ENCODE assay signal across 23 cellular contexts in genomic region chr12:41963398-41963797, GRCh38.
"Had no signal": no experiment of that assay in that cellular context is flagged by ENCODE, and none has a peak within 500 bp of the region (broad histone marks: within the 10 kb centered on the region; RNA-seq: fewer than 3 reads in every experiment).

No MANE protein-coding gene starts in this region.

- H3K9me3 ChIP-seq: colonic mucosa, esophagus muscularis mucosa, esophagus squamous epithelium, gastrocnemius medialis, gastroesophageal sphincter, heart left ventricle, heart right ventricle had no signal

- DNase-seq: colonic mucosa; cortex of kidney; dermis blood vessel endothelial cell; dorsolateral prefrontal cortex; effector CD4-positive, alpha-beta T cell; effector CD8-positive, alpha-beta T cell; effector memory CD4-positive, alpha-beta T cell; effector memory CD8-positive, alpha-beta T cell; endodermal cell; erythroblast; esophagus squamous epithelium; foreskin fibroblast; foreskin keratinocyte; foreskin melanocyte; gastrocnemius medialis; glutamatergic neuron; head of caudate nucleus; heart left ventricle; heart right ventricle had no signal

- H3K4me3 ChIP-seq: colonic mucosa, coronary artery, dorsolateral prefrontal cortex, esophagus muscularis mucosa, esophagus squamous epithelium, gastrocnemius medialis, gastroesophageal sphincter, heart left ventricle, heart right ventricle had no signal

- H3K27me3 ChIP-seq: colonic mucosa, dorsolateral prefrontal cortex, esophagus muscularis mucosa, esophagus squamous epithelium, foreskin keratinocyte, gastrocnemius medialis, gastroesophageal sphincter, heart left ventricle had no signal

- H3K36me3 ChIP-seq: colonic mucosa, esophagus muscularis mucosa, esophagus squamous epithelium, gastrocnemius medialis, gastroesophageal sphincter, heart left ventricle, heart right ventricle had no signal

- H3K27ac ChIP-seq: colonic mucosa, coronary artery, dorsolateral prefrontal cortex, epithelial cell of prostate, esophagus muscularis mucosa, esophagus squamous epithelium, foreskin keratinocyte, gastrocnemius medialis, gastroesophageal sphincter, heart left ventricle, heart right ventricle had no signal
